ENCODE assay signal across 9 cellular contexts in genomic region chr9:128685022-128685332, GRCh38. TPM values are rescaled to one million over a fixed set of nuclear protein-coding genes. Genes with fewer than 3 reads are reported as not detected.
A peak's percentile ranks its signal among the peaks of the same experiment; 100 is the strongest.
DNase-seq lines count a peak whose midpoint lies in the region; ATAC-seq and TF ChIP-seq lines count a peak whose summit lies in the region.
"Had no signal": no experiment of that assay in that cellular context is flagged by ENCODE, and none has a peak within 500 bp of the region (broad histone marks: within the 10 kb centered on the region; RNA-seq: fewer than 3 reads in every experiment).

No MANE protein-coding gene starts in this region.

- TF ChIP-seq CTCF in type B pancreatic cell (conservative IDR thresholded peaks at IDR 0.05) (no peak), omental fat pad (IDR thresholded peaks at IDR 0.05) (no peak)

- peak overlapping the region; percentile 98 for H3K27ac Mint-ChIP-seq in activated naive CD4-positive, alpha-beta T cell treated with anti-CD3 and anti-CD28 coated beads, Interleukin-2, amount 50 U/mL, for 24 hours
- peak overlapping the region; percentile 88 for H3K27ac Mint-ChIP-seq in activated CD8-positive, alpha-beta T cell treated with anti-CD3 and anti-CD28 coated beads, Interleukin-2, amount 10 ng/mL, durations not matched to agents 7 days and 5 days
- H3K27ac Mint-ChIP-seq in type B pancreatic cell: peak overlapping the region; percentile 100

- peak overlapping the region; percentile 52 for H3K27ac ChIP-seq in iPS-20b (ENCODE audit: low read length)

- CTCF ChIA-PET in activated CD8-positive, alpha-beta T cell treated with anti-CD3 and anti-CD28 coated beads, Interleukin-2, amount 10 ng/mL, durations not matched to agents 7 days and 5 days (lab: Charles Lee): interaction anchor here (0.6 to 2.3 kb wide), 4 partner anchors 17 to 134 kb away, joined by 3 to 12 read pairs (median 6); partner anchors contain the start of genes ENDOG, PKN3 and ZER1

- peak overlapping the region; percentile 99 for H3K4me3 ChIP-seq in iPS-20b (ENCODE audit: low read length)

- H3K36me3 Mint-ChIP-seq in activated naive CD4-positive, alpha-beta T cell treated with anti-CD3 and anti-CD28 coated beads, Interleukin-2, amount 50 U/mL, for 24 hours: no peaks in the 10 kb centered on the region
- peaks cover 22% of the 10 kb centered on the region for H3K36me3 Mint-ChIP-seq in activated CD8-positive, alpha-beta T cell treated with anti-CD3 and anti-CD28 coated beads, Interleukin-2, amount 10 ng/mL, durations not matched to agents 7 days and 5 days (ENCODE audit: low read depth)
- H3K36me3 Mint-ChIP-seq in type B pancreatic cell: peaks cover 11% of the 10 kb centered on the region

- H3K36me3 ChIP-seq in iPS-20b (ENCODE audit: insufficient read depth, low read depth, low read length): peaks cover 29% of the 10 kb centered on the region

- H3K4me1 Mint-ChIP-seq in activated naive CD4-positive, alpha-beta T cell treated with anti-CD3 and anti-CD28 coated beads, Interleukin-2, amount 50 U/mL, for 24 hours: peaks cover 50% of the 10 kb centered on the region
- peaks cover 53% of the 10 kb centered on the region for H3K4me1 Mint-ChIP-seq in activated CD8-positive, alpha-beta T cell treated with anti-CD3 and anti-CD28 coated beads, Interleukin-2, amount 10 ng/mL, durations not matched to agents 7 days and 5 days (ENCODE audit: low read depth)
- H3K4me1 Mint-ChIP-seq in type B pancreatic cell (ENCODE audit: unreplicated experiment): peaks cover 38% of the 10 kb centered on the region

- no peak for DNase-seq in activated naive CD4-positive, alpha-beta T cell treated with Interleukin-2 at 50 U/mL for 16 hours
- no peak for DNase-seq in activated CD8-positive, alpha-beta T cell treated with anti-CD3 and anti-CD28 coated beads, Interleukin-2, amount 10 ng/mL, durations not matched to agents 7 days and 5 days
- DNase-seq in type B pancreatic cell (ENCODE audit: extremely low spot score, unreplicated experiment) (no peak), NCI-H2107 treated with DMSO at 0.1 percent for 48 hours (lab: John Stamatoyannopoulos, UW; ENCODE audit: unreplicated experiment) (no peak), omental fat pad (ENCODE audit: low spot score) (no peak)
- DNase-seq: cortex of kidney had no signal

- no peaks in the 10 kb centered on the region for H3K9me3 Mint-ChIP-seq in activated naive CD4-positive, alpha-beta T cell treated with anti-CD3 and anti-CD28 coated beads, Interleukin-2, amount 50 U/mL, for 24 hours
- no peaks in the 10 kb centered on the region for H3K9me3 Mint-ChIP-seq in activated CD8-positive, alpha-beta T cell treated with anti-CD3 and anti-CD28 coated beads, Interleukin-2, amount 10 ng/mL, durations not matched to agents 7 days and 5 days (ENCODE audit: insufficient read depth)
- H3K9me3 Mint-ChIP-seq in type B pancreatic cell: no peaks in the 10 kb centered on the region

- no peaks in the 10 kb centered on the region for H3K27me3 ChIP-seq in iPS-20b (ENCODE audit: insufficient read depth, low read length)

- no peaks in the 10 kb centered on the region for H3K27me3 Mint-ChIP-seq in activated naive CD4-positive, alpha-beta T cell treated with anti-CD3 and anti-CD28 coated beads, Interleukin-2, amount 50 U/mL, for 24 hours
- no peaks in the 10 kb centered on the region for H3K27me3 Mint-ChIP-seq in activated CD8-positive, alpha-beta T cell treated with anti-CD3 and anti-CD28 coated beads, Interleukin-2, amount 10 ng/mL, durations not matched to agents 7 days and 5 days (ENCODE audit: low read depth)
- no peaks in the 10 kb centered on the region for H3K27me3 Mint-ChIP-seq in type B pancreatic cell

- peaks cover 5% of the 10 kb centered on the region for H3K4me1 ChIP-seq in iPS-20b (ENCODE audit: insufficient read depth, low read length)

- H3K9me3 ChIP-seq in iPS-20b (ENCODE audit: insufficient read depth, low read depth, low read length): no peaks in the 10 kb centered on the region

- H3K4me3 Mint-ChIP-seq in activated naive CD4-positive, alpha-beta T cell treated with anti-CD3 and anti-CD28 coated beads, Interleukin-2, amount 50 U/mL, for 24 hours: peak overlapping the region; percentile 98
- peak overlapping the region; percentile 91 for H3K4me3 Mint-ChIP-seq in activated CD8-positive, alpha-beta T cell treated with anti-CD3 and anti-CD28 coated beads, Interleukin-2, amount 10 ng/mL, durations not matched to agents 7 days and 5 days
- peak overlapping the region; percentile 97 for H3K4me3 Mint-ChIP-seq in type B pancreatic cell

- ATAC-seq in activated CD8-positive, alpha-beta T cell treated with anti-CD3 and anti-CD28 coated beads, Interleukin-2, amount 10 ng/mL, durations not matched to agents 7 days and 5 days: no peak
- ATAC-seq in omental fat pad (ENCODE audit: low FRiP score) (no peak), HG02678 (IDR thresholded peaks at IDR 0.05; ENCODE audit: unreplicated experiment) (no peak)

- H3K9ac ChIP-seq in iPS-20b (ENCODE audit: low read depth, low read length): peak overlapping the region; percentile 100; the same call in 1 of the 2 replicates

- POLR2A ChIA-PET in activated CD8-positive, alpha-beta T cell treated with anti-CD3 and anti-CD28 coated beads, Interleukin-2, amount 10 ng/mL, durations not matched to agents 7 days and 5 days (lab: Charles Lee): interaction anchor here (0.8 to 1.9 kb wide), 6 partner anchors 12 to 265 kb away, joined by 3 to 5 read pairs (median 4); partner anchors contain the start of gene ZDHHC12

RNA-seq across cellular contexts. Expression of gene SET, which starts 4.0 kb away (rescaled TPM):
- total RNA-seq in activated CD8-positive, alpha-beta T cell treated with anti-CD3 and anti-CD28 coated beads, Interleukin-2, amount 10 ng/mL, durations not matched to agents 7 days and 5 days: 100 to 1,000 TPM; 574 to 607 TPM
- total RNA-seq in type B pancreatic cell (ENCODE audit: low replicate concordance) (450 and 545 TPM in 2 replicates), omental fat pad (100 to 1,000 TPM; 112 to 226 (median 139) TPM)

RNA-seq across cellular contexts. Expression of gene PKN3, which starts 17.3 kb away (rescaled TPM):
- 1 to 10 TPM; 7.6 to 8.0 TPM for total RNA-seq in activated CD8-positive, alpha-beta T cell treated with anti-CD3 and anti-CD28 coated beads, Interleukin-2, amount 10 ng/mL, durations not matched to agents 7 days and 5 days
- total RNA-seq in type B pancreatic cell (ENCODE audit: low replicate concordance) (6.9 and 11.7 TPM in 2 replicates), omental fat pad (10 to 100 TPM in 1 of 4 donors, 1 to 10 TPM in 3; 4.2 to 12.0 (median 7.5) TPM)

RNA-seq across cellular contexts. Expression of gene DYNC2I2, which starts 28.3 kb away (rescaled TPM):
- 10 to 100 TPM; 68.9 to 76.3 TPM for total RNA-seq in activated CD8-positive, alpha-beta T cell treated with anti-CD3 and anti-CD28 coated beads, Interleukin-2, amount 10 ng/mL, durations not matched to agents 7 days and 5 days
- 65.0 and 70.6 TPM in 2 replicates for total RNA-seq in type B pancreatic cell (ENCODE audit: low replicate concordance)
- total RNA-seq in omental fat pad: 10 to 100 TPM; 12.8 to 24.7 (median 21.3) TPM

RNA-seq across cellular contexts. Expression of gene ZDHHC12, which starts 39.0 kb away (rescaled TPM):
- total RNA-seq in activated CD8-positive, alpha-beta T cell treated with anti-CD3 and anti-CD28 coated beads, Interleukin-2, amount 10 ng/mL, durations not matched to agents 7 days and 5 days: 10 to 100 TPM; 80.4 to 88.4 TPM
- total RNA-seq in type B pancreatic cell (ENCODE audit: low replicate concordance): 25.6 and 53.5 TPM in 2 replicates
- 10 to 100 TPM; 23.6 to 40.6 (median 30.8) TPM for total RNA-seq in omental fat pad
